In the genomic region with DNA sequence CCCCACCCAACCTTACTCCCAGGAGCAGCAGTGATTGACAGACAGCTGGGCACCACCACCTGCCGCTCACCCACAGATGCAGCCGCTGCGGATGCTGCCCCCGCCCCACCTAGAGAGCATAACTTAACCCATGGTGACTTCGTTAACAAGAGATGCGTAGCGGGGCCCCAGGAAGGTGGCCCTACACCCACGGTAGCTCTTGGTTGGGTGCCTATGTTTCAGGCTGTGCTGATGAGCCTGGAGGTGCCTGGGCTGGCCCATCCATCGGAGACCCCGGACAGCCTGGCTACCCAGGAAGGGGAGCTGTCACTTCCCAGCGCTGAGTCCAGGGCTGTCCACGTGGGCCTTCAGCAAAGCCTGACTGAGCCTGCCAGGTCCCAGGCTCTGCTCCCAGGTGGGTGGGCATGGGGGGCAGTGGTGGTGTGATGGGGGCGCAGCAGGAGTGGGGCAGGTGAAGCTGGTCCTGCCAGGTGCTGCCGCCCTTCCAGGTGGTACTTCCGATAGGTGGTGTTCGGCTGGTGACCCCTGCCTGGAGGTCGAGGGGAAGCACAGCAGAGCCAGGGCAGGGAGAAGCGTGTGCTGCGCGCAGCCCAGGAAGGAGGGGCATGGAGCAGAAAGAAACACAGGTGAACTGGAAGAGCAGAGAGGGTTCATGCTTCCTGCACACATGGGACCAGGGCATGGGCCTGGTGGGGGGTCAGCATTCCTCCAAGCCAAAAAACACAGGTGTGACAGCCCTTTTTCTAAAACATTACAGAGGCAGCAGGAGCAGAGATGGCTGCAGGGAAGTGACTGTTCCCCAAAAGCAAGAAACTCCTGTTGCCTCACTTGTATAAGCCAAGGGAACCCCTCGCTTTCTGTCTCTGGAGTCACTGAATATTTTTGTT, we compare ENCODE assay signal across 1 cellular context.
TF ChIP-seq lines count a peak whose summit lies in the region.

No MANE protein-coding gene starts in this region.

TF ChIP-seq in IMR-90, 13 proteins besides CTCF, POLR2A, EP300 and RAD21 (continued from another document):
- TF ChIP-seq, protein P1, sequence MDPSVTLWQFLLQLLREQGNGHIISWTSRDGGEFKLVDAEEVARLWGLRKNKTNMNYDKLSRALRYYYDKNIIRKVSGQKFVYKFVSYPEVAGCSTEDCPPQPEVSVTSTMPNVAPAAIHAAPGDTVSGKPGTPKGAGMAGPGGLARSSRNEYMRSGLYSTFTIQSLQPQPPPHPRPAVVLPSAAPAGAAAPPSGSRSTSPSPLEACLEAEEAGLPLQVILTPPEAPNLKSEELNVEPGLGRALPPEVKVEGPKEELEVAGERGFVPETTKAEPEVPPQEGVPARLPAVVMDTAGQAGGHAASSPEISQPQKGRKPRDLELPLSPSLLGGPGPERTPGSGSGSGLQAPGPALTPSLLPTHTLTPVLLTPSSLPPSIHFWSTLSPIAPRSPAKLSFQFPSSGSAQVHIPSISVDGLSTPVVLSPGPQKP (IDR thresholded peaks at IDR 0.05; ENCODE audit: borderline replicate concordance, low read depth, low read length) = no peak
